Comparison of ENCODE assay signal across 7 cellular contexts in genomic region chr17:27489045-27489715, GRCh38. TPM values are rescaled to one million over a fixed set of nuclear protein-coding genes. Genes with fewer than 3 reads are reported as not detected.
DNase-seq lines count a peak whose midpoint lies in the region; ATAC-seq and TF ChIP-seq lines count a peak whose summit lies in the region.

No MANE protein-coding gene starts in this region.

- DNase-seq in KBM-7 = peak; percentile 67
- DNase-seq in astrocyte of the hippocampus (ENCODE audit: low read depth, low spot score) = peak; percentile 52
- peak; percentile 59 for DNase-seq in iris pigment epithelial cell (ENCODE audit: low read depth)
- DNase-seq in testis = peak; percentile 51
- DNase-seq in brain microvascular endothelial cell = no peak
- DNase-seq in NCI-H1105 (lab: John Stamatoyannopoulos, UW) = no peak

- H3K27me3 ChIP-seq in testis (no peaks in the 10 kb centered on the region), brain microvascular endothelial cell (replicated peaks) (no peaks in the 10 kb centered on the region)

- H3K4me3 ChIP-seq in testis = no peak overlapping the region
- H3K4me3 ChIP-seq in brain microvascular endothelial cell (ENCODE audit: low read depth, low read length) = no peak overlapping the region

- no peak for TF ChIP-seq POLR2A in testis (IDR thresholded peaks at IDR 0.05)

- TF ChIP-seq CTCF in testis (IDR thresholded peaks at IDR 0.05) = no peak
- TF ChIP-seq CTCF in brain microvascular endothelial cell (IDR thresholded peaks at IDR 0.05; ENCODE audit: low read depth, low read length, missing control alignments) = no peak

- in situ Hi-C loops in KBM-7 (cut with MboI; ENCODE audit: low pct_unique_long_range_greater_than_20kb, low sequenced_read_pairs) (no loop called here), brain microvascular endothelial cell (cut with HindIII; ENCODE audit: low pct_ligation_motif_present, low sequenced_read_pairs) (no loop called here)

- no peaks in the 10 kb centered on the region for H3K4me1 ChIP-seq in testis

- no peaks in the 10 kb centered on the region for H3K9me3 ChIP-seq in testis

- H3K36me3 ChIP-seq in testis (ENCODE audit: low read depth, missing control alignments) (no peaks in the 10 kb centered on the region), brain microvascular endothelial cell (replicated peaks) (peaks cover 2% of the 10 kb centered on the region)

- no peak for ATAC-seq in GM18517 (IDR thresholded peaks at IDR 0.05; ENCODE audit: unreplicated experiment)

- no peak overlapping the region for H3K27ac ChIP-seq in testis
- H3K27ac ChIP-seq in brain microvascular endothelial cell = no peak overlapping the region

- 68 to 75% methylated on average over 7 of the region's 7 CpGs for WGBS in testis, 2 donors

- intact Hi-C loops in testis (cut with DNase I; ENCODE audit: low total_unique reads) = no loop called here

RNA-seq across cellular contexts. Expression of gene KSR1, which starts 32.9 kb away (rescaled TPM):
- total RNA-seq in testis = 10 to 100 TPM; 44.8 to 80.7 TPM
- 63.7 TPM for polyA plus RNA-seq in testis (ENCODE audit: insufficient read depth, low read depth, low replicate concordance)

Comparison
In these comparisons a context has a peak if more than half of its experiments do, and no peak if none do; other contexts are left out.
1. DNase-seq: peak in KBM-7 (single experiment), astrocyte of the hippocampus (single experiment), iris pigment epithelial cell (single experiment) and testis (single experiment); none in brain microvascular endothelial cell (single experiment) and NCI-H1105 (single experiment).